22 cellular contexts compared by ENCODE assay signal in genomic region chr12:70306676-70307075, GRCh38.
"Had no signal": no experiment of that assay in that cellular context is flagged by ENCODE, and none has a peak within 500 bp of the region (broad histone marks: within the 10 kb centered on the region; RNA-seq: fewer than 3 reads in every experiment).

No MANE protein-coding gene starts in this region.

- H3K4me1 Mint-ChIP-seq: neural progenitor cell had no signal

- H3K4me3 Mint-ChIP-seq: neural progenitor cell; stimulated activated naive B cell treated with anti-CD40 and anti-IgM and Interleukin-4, amounts not matched to agents 10 μg/mL and 1 μg/mL and 100 μg/mL, for 72 hours; stimulated activated naive CD8-positive, alpha-beta T cell treated with anti-CD3 and anti-CD28 coated beads, Interleukin-15, amount 100 ng/mL, for 72 hours had no signal

- H3K27ac Mint-ChIP-seq: neural progenitor cell; stimulated activated naive B cell treated with anti-CD40 and anti-IgM and Interleukin-4, amounts not matched to agents 10 μg/mL and 1 μg/mL and 100 μg/mL, for 72 hours; stimulated activated naive CD8-positive, alpha-beta T cell treated with anti-CD3 and anti-CD28 coated beads, Interleukin-15, amount 100 ng/mL, for 72 hours had no signal

- H3K27me3 Mint-ChIP-seq: naive thymus-derived CD4-positive, alpha-beta T cell; stimulated activated naive B cell treated with anti-CD40 and anti-IgM and Interleukin-4, amounts not matched to agents 10 μg/mL and 1 μg/mL and 100 μg/mL, for 72 hours; stimulated activated naive CD8-positive, alpha-beta T cell treated with anti-CD3 and anti-CD28 coated beads, Interleukin-15, amount 100 ng/mL, for 72 hours had no signal

- ATAC-seq: foreskin keratinocyte; left cardiac atrium; left ventricle myocardium superior; naive thymus-derived CD4-positive, alpha-beta T cell; stimulated activated naive B cell treated with anti-CD40 and anti-IgM and Interleukin-4, amounts not matched to agents 10 μg/mL and 1 μg/mL and 100 μg/mL, for 72 hours; stimulated activated naive CD8-positive, alpha-beta T cell treated with anti-CD3 and anti-CD28 coated beads, Interleukin-15, amount 100 ng/mL, for 72 hours; upper lobe of right lung had no signal

- DNase-seq: cortex of kidney; dorsolateral prefrontal cortex; effector CD8-positive, alpha-beta T cell; foreskin keratinocyte; kidney; left cardiac atrium; left ventricle myocardium superior; mesenchymal stem cell; naive thymus-derived CD4-positive, alpha-beta T cell; nucleus accumbens; ovary; sigmoid colon; stimulated activated CD4-positive, alpha-beta T cell treated with anti-CD3 and anti-CD28 coated beads, Interleukin-2, amount 100 ng/mL, for 24 hours; stimulated activated CD4-positive, alpha-beta T cell treated with anti-CD3 and anti-CD28 coated beads, Interleukin-4, amount 100 ng/mL, for 4 hours; stimulated activated naive B cell treated with anti-CD40 and anti-IgM and Interleukin-4, amounts not matched to agents 10 μg/mL and 1 μg/mL and 100 μg/mL, for 72 hours; stimulated activated naive CD8-positive, alpha-beta T cell treated with anti-CD3 and anti-CD28 coated beads, Interleukin-15, amount 100 ng/mL, for 72 hours; testis; upper lobe of right lung had no signal

- H3K9me3 ChIP-seq: ovary, right atrium auricular region, sigmoid colon, testis, tibial nerve, upper lobe of right lung, vagina had no signal
